Comparison of ENCODE assay signal across 9 cellular contexts in genomic region chr2:1265454-1265853, GRCh38.
"Had no signal": no experiment of that assay in that cellular context is flagged by ENCODE, and none has a peak within 500 bp of the region (broad histone marks: within the 10 kb centered on the region; RNA-seq: fewer than 3 reads in every experiment).

No MANE protein-coding gene starts in this region.

- H3K27ac Mint-ChIP-seq: HFFc6 had no signal

- H3K4me1 ChIP-seq: HAP-1 had no signal

- DNase-seq: GM23248, GOT3, H7, HFFc6, KBM-7 had no signal

- H2AFZ ChIP-seq: GM23248 had no signal

- ATAC-seq: HCT116 had no signal

- H3K9me3 ChIP-seq: HAP-1 had no signal

- H3K36me3 ChIP-seq: HAP-1 had no signal

- H3K4me2 ChIP-seq: KMS-11 had no signal

- H3K4me3 Mint-ChIP-seq: HFFc6 had no signal

- H3K27ac ChIP-seq: GM23248, HL-60, KMS-11 had no signal

- H3K9ac ChIP-seq: GM23248, KMS-11 had no signal

- H3K4me3 ChIP-seq: GM23248, HAP-1 had no signal
